In genomic region chr2:201228912-201229290, GRCh38 we compare ENCODE assay signal across 1 cellular context.
TF ChIP-seq lines count a peak whose summit lies in the region.

No MANE protein-coding gene starts in this region.

TF ChIP-seq in IMR-90, 13 proteins besides CTCF, POLR2A, EP300 and RAD21 (continued from another document):
- TF ChIP-seq MAFK (IDR thresholded peaks at IDR 0.05; ENCODE audit: low read depth, low read length), result no peak
